1 cellular context compared by ENCODE assay signal in the genomic region with DNA sequence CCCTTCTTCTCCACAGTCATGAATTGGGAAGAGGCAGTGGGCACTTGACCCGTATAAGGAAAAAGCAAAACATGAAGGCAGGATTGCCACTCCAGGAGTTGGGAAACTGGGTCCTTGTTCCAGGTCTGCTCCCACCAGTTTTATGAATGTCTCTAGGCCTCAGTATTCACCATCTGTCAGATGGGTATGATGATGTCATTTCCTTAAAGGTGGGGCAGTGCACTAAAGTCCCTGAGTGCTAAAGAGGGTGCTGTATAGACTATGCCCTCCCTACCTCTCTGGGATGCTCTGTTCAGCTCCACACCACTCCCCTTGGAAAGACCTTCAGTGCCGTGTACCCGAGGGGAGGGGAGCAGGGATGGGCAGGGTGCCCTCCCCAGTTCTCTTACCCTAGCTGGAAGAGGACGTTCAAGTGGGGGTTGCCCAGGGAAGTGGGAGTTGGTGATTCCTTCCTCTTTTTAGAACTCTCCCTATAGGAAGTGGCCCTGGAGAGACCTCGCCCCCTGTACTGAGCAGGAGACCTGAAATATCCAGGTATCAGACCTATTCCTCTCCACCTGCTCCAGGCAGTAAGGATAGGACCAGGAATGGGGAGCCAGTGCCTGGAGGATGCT.
TF ChIP-seq lines count a peak whose summit lies in the region.

No MANE protein-coding gene starts in this region.

TF ChIP-seq in IMR-90, 13 proteins besides CTCF, POLR2A, EP300 and RAD21 (continued from another document):
- TF ChIP-seq, protein P1, sequence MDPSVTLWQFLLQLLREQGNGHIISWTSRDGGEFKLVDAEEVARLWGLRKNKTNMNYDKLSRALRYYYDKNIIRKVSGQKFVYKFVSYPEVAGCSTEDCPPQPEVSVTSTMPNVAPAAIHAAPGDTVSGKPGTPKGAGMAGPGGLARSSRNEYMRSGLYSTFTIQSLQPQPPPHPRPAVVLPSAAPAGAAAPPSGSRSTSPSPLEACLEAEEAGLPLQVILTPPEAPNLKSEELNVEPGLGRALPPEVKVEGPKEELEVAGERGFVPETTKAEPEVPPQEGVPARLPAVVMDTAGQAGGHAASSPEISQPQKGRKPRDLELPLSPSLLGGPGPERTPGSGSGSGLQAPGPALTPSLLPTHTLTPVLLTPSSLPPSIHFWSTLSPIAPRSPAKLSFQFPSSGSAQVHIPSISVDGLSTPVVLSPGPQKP (IDR thresholded peaks at IDR 0.05; ENCODE audit: borderline replicate concordance, low read depth, low read length): no peak
- TF ChIP-seq RFX5 (IDR thresholded peaks at IDR 0.05; ENCODE audit: low read depth, low read length) (no peak), NFE2L2 (IDR thresholded peaks at IDR 0.05; ENCODE audit: low read depth, low read length) (no peak)
